In genomic region chr19:674282-675151, GRCh38 we compare ENCODE assay signal across 1 cellular context.
A peak's percentile ranks its signal among the peaks of the same experiment; 100 is the strongest.
TF ChIP-seq lines count a peak whose summit lies in the region.

No MANE protein-coding gene starts in this region.

TF ChIP-seq in HepG2, 621 proteins besides CTCF, POLR2A, EP300 and RAD21 (continues in another document):
- TF ChIP-seq UBTF (CRISPR knock-in tag; IDR thresholded peaks at IDR 0.05) (0 out of 2 replicates have a peak, but pooled peaks have one; percentile 20), MIER2 (CRISPR knock-in tag; IDR thresholded peaks at IDR 0.05) (no peak), ZNF44 (CRISPR knock-in tag; IDR thresholded peaks at IDR 0.05) (no peak), HNRNPL (IDR thresholded peaks at IDR 0.05; ENCODE audit: low read depth, low read length) (0 out of 2 replicates have a peak, but pooled peaks have one; percentile 13), ZNF12 (CRISPR knock-in tag; IDR thresholded peaks at IDR 0.05) (no peak), ZBTB7A (CRISPR knock-in tag; IDR thresholded peaks at IDR 0.05) (peak; percentile 83), PATZ1 (CRISPR knock-in tag; IDR thresholded peaks at IDR 0.05) (peak; percentile 44; the same call in 1 of the 2 replicates), BHLHE40 (IDR thresholded peaks at IDR 0.05; ENCODE audit: low read length) (no peak), PAXIP1 (CRISPR knock-in tag; conservative IDR thresholded peaks at IDR 0.05) (peak; percentile 29; the same call in 1 of the 2 replicates), HDAC2 (CRISPR knock-in tag; IDR thresholded peaks at IDR 0.05) (peak; percentile 56; the same call in 1 of the 2 replicates), SAP130 (CRISPR knock-in tag; IDR thresholded peaks at IDR 0.05; ENCODE audit: low read depth) (peak; percentile 24; the same call in 1 of the 2 replicates), NR2F6 (IDR thresholded peaks at IDR 0.05) (peak; percentile 69), NR2F6 (CRISPR knock-in tag; IDR thresholded peaks at IDR 0.05) (peak; percentile 87), NCOR1 (IDR thresholded peaks at IDR 0.05; ENCODE audit: borderline replicate concordance, low read length) (peak; percentile 57; the same call in 1 of the 2 replicates), GTF3A (CRISPR knock-in tag; conservative IDR thresholded peaks at IDR 0.05) (no peak), RXRB (CRISPR knock-in tag; IDR thresholded peaks at IDR 0.05; ENCODE audit: borderline replicate concordance) (peak; percentile 85), BCL6 (CRISPR knock-in tag; IDR thresholded peaks at IDR 0.05) (0 out of 2 replicates have a peak, but pooled peaks have one; percentile 38), SOX6 (IDR thresholded peaks at IDR 0.05) (no peak), SOX6 (CRISPR knock-in tag; IDR thresholded peaks at IDR 0.05) (peak; percentile 44; the same call in 1 of the 2 replicates), ZNF687 (CRISPR knock-in tag; IDR thresholded peaks at IDR 0.05) (peak; percentile 66), ZNF558 (CRISPR knock-in tag; IDR thresholded peaks at IDR 0.05; ENCODE audit: borderline replicate concordance) (no peak), SKIL (CRISPR knock-in tag; IDR thresholded peaks at IDR 0.05; ENCODE audit: borderline replicate concordance) (peak; percentile 92), RARA (CRISPR knock-in tag; IDR thresholded peaks at IDR 0.05) (peak; percentile 97), ZGPAT (CRISPR knock-in tag; IDR thresholded peaks at IDR 0.05) (no peak), ESRRA (CRISPR knock-in tag; IDR thresholded peaks at IDR 0.05; ENCODE audit: low read depth) (peak; percentile 60; the same call in 1 of the 2 replicates), ZNF883 (CRISPR knock-in tag; IDR thresholded peaks at IDR 0.05; ENCODE audit: not compliant biosample characterization) (peak; percentile 49), WIZ (CRISPR knock-in tag; IDR thresholded peaks at IDR 0.05) (no peak), NCOA2 (CRISPR knock-in tag; IDR thresholded peaks at IDR 0.05) (peak; percentile 53; the same call in 1 of the 2 replicates), ZNF281 (CRISPR knock-in tag; IDR thresholded peaks at IDR 0.05; ENCODE audit: borderline replicate concordance) (peak; percentile 8; the same call in 1 of the 2 replicates), REPIN1 (CRISPR knock-in tag; IDR thresholded peaks at IDR 0.05; ENCODE audit: borderline replicate concordance, low read depth) (no peak; the same call in 1 of the 2 replicates), SP140L (CRISPR knock-in tag; IDR thresholded peaks at IDR 0.05; ENCODE audit: borderline replicate concordance) (no peak), TGIF2 (CRISPR knock-in tag; IDR thresholded peaks at IDR 0.05) (no peak), SKI (IDR thresholded peaks at IDR 0.05; ENCODE audit: partially characterized antibody) (peak; percentile 71), KLF12 (CRISPR knock-in tag; IDR thresholded peaks at IDR 0.05; ENCODE audit: borderline replicate concordance) (no peak), HNF4A (CRISPR knock-in tag; IDR thresholded peaks at IDR 0.05) (peak; percentile 7), ETV5 (CRISPR knock-in tag; IDR thresholded peaks at IDR 0.05; ENCODE audit: borderline replicate concordance) (0 out of 2 replicates have a peak, but pooled peaks have one; percentile 19), NONO (IDR thresholded peaks at IDR 0.05) (no peak), NONO (CRISPR knock-in tag; conservative IDR thresholded peaks at IDR 0.05) (0 out of 2 replicates have a peak, but pooled peaks have one; percentile 31), KDM2A (CRISPR knock-in tag; IDR thresholded peaks at IDR 0.05; ENCODE audit: borderline replicate concordance, low read depth) (peak; percentile 35; the same call in 1 of the 2 replicates), ZNF784 (CRISPR knock-in tag; IDR thresholded peaks at IDR 0.05; ENCODE audit: borderline replicate concordance) (0 out of 2 replicates have a peak, but pooled peaks have one; percentile 47), MTA1 (CRISPR knock-in tag; IDR thresholded peaks at IDR 0.05; ENCODE audit: borderline replicate concordance) (peak; percentile 57; the same call in 1 of the 2 replicates), ZNF737 (CRISPR knock-in tag; IDR thresholded peaks at IDR 0.05; ENCODE audit: borderline replicate concordance) (no peak), ZBTB7B (CRISPR knock-in tag; IDR thresholded peaks at IDR 0.05) (peak; percentile 49; the same call in 1 of the 2 replicates), ZNF777 (CRISPR knock-in tag; IDR thresholded peaks at IDR 0.05) (0 out of 2 replicates have a peak, but pooled peaks have one; percentile 25), FOXJ3 (CRISPR knock-in tag; IDR thresholded peaks at IDR 0.05; ENCODE audit: borderline replicate concordance) (no peak)
